7 cellular contexts compared by ENCODE assay signal in genomic region chr5:110726249-110727024, GRCh38.
DNase-seq lines count a peak whose midpoint lies in the region; ATAC-seq and TF ChIP-seq lines count a peak whose summit lies in the region.

Gene TMEM232 (minus strand): TSS chr5:110726671. CDS start chr5:110667352, 59,319 bp downstream.

- peak; percentile 100 for ATAC-seq in GM18907 (IDR thresholded peaks at IDR 0.05; ENCODE audit: unreplicated experiment)
- ATAC-seq in HG03139 (IDR thresholded peaks at IDR 0.05; ENCODE audit: unreplicated experiment) = peak; percentile 100

- TF ChIP-seq CTCF in epithelial cell of esophagus (IDR thresholded peaks at IDR 0.05; ENCODE audit: insufficient read depth, low read depth, low read length, missing control alignments) = no peak

- peak within 1 kb of the TSS; percentile 58 for H3K4me3 ChIP-seq in epithelial cell of esophagus (ENCODE audit: low read length)

- DNase-seq in NCI-H748 treated with DMSO at 0.1 percent for 48 hours (lab: John Stamatoyannopoulos, UW) (peak; percentile 77), activated T-cell treated with anti-CD3 and anti-CD28 coated beads for 24 hours (ENCODE audit: low read depth) (peak; percentile 68), epithelial cell of esophagus (ENCODE audit: low read depth) (peak; percentile 94), midbrain (lab: John Stamatoyannopoulos, UW) (peak; percentile 70)
- peak; percentile 48 for DNase-seq in stimulated activated CD8-positive, alpha-beta memory T cell treated with anti-CD3 and anti-CD28 coated beads, Interleukin-12 subunit alpha, Interleukin-12 subunit beta, amount 100 ng/mL, for 4 hours (ENCODE audit: low read depth)

Comparison
In these comparisons a context has a peak if more than half of its experiments do, and no peak if none do; other contexts are left out.
1. Peak in every context shown above with its lines: DNase-seq, ATAC-seq and H3K4me3 ChIP-seq.